13 cellular contexts compared by ENCODE assay signal in the genomic region with DNA sequence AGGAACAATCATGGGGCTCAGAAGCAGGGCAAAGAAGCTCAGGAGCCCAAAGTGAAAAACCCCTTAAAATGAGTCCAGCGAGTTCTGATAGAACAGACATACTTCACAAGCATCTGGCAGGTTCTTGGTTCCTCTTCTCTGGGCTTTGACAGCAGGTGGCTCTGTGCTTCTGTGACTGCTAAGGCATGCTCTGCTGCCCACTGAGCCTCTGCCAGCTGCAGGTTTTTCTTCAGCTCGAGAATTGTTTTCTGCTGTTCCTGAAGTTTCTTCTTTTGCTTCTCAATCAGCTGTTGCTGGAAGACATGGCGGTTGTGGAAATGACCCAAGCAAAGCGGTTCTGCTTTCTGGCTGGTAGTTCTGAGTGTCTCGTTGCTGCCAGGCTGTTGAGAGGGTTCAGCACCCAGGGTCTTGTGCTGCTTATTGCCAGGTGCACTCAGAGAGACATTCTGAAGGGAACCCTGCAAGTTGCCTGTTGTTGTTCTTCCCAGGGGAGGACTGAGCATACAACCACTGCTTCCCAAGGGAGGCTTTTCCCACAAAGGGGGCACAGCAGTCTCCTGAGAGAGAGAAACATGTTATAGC. TPM values are rescaled to one million over a fixed set of nuclear protein-coding genes. Genes with fewer than 3 reads are reported as not detected.
DNase-seq lines count a peak whose midpoint lies in the region; ATAC-seq and TF ChIP-seq lines count a peak whose summit lies in the region.
"Had no signal": no experiment of that assay in that cellular context is flagged by ENCODE, and none has a peak within 500 bp of the region (broad histone marks: within the 10 kb centered on the region; RNA-seq: fewer than 3 reads in every experiment).

No MANE protein-coding gene starts in this region.

- DNase-seq in GM12865 (ENCODE audit: low read depth): peak; percentile 45
- DNase-seq in Karpas-422: peak; percentile 92
- no peak for DNase-seq in stimulated activated CD4-positive, alpha-beta T cell treated with anti-CD3 and anti-CD28 coated beads, Interleukin-4, amount 100 ng/mL, for 24 hours
- DNase-seq in activated T-cell treated with anti-CD3 and anti-CD28 coated beads, Interleukin-2, amount 50 U/mL, for 72 hours: no peak
- no peak for DNase-seq in gastrocnemius medialis
- DNase-seq in testis: no peak
- DNase-seq: activated CD4-positive, alpha-beta T cell treated with anti-CD3 and anti-CD28 coated beads for 4 hours; endodermal cell; NCI-H2107; SIG-M5; stimulated activated CD4-positive, alpha-beta T cell treated with anti-CD3 and anti-CD28 coated beads, Interleukin-15, amount 100 ng/mL, for 24 hours had no signal

- ATAC-seq in GM19438 (IDR thresholded peaks at IDR 0.05; ENCODE audit: low read depth, unreplicated experiment): peak; percentile 98
- ATAC-seq in HG02885 (IDR thresholded peaks at IDR 0.05; ENCODE audit: poor library complexity, unreplicated experiment): peak; percentile 67
- no peak for ATAC-seq in activated T-cell treated with anti-CD3 and anti-CD28 coated beads, Interleukin-2, amount 50 U/mL, for 72 hours (replicated peaks in 1 of 2)
- ATAC-seq in gastrocnemius medialis: no peak

- no peak overlapping the region for H3K27ac Mint-ChIP-seq in activated T-cell treated with anti-CD3 and anti-CD28 coated beads, Interleukin-2, amount 50 U/mL, for 72 hours
- H3K27ac Mint-ChIP-seq: endodermal cell had no signal

- H2AFZ ChIP-seq in Karpas-422 (ENCODE audit: low read length): peak overlapping the region; percentile 49; the same call in 1 of the 2 replicates

- H4K20me1 ChIP-seq in Karpas-422 (ENCODE audit: insufficient read depth, low read depth, low read length): no peaks in the 10 kb centered on the region

- peaks cover 61% of the 10 kb centered on the region for H3K4me1 ChIP-seq in Karpas-422 (ENCODE audit: low read length)
- H3K4me1 ChIP-seq in gastrocnemius medialis: no peaks in the 10 kb centered on the region
- H3K4me1 ChIP-seq in testis: no peaks in the 10 kb centered on the region

- H3K27me3 ChIP-seq in Karpas-422 (ENCODE audit: low read length) (no peaks in the 10 kb centered on the region), gastrocnemius medialis (no peaks in the 10 kb centered on the region), testis (no peaks in the 10 kb centered on the region)

- H3K27ac ChIP-seq in Karpas-422 (ENCODE audit: low read length) (peak overlapping the region; percentile 98), gastrocnemius medialis (no peak overlapping the region), testis (no peak overlapping the region)

- no peak overlapping the region for H3K4me3 Mint-ChIP-seq in activated T-cell treated with anti-CD3 and anti-CD28 coated beads, Interleukin-2, amount 50 U/mL, for 72 hours
- H3K4me3 Mint-ChIP-seq: endodermal cell had no signal

- no peaks in the 10 kb centered on the region for H3K36me3 Mint-ChIP-seq in activated T-cell treated with anti-CD3 and anti-CD28 coated beads, Interleukin-2, amount 50 U/mL, for 72 hours (ENCODE audit: insufficient read depth in 2 of 2)

- intact Hi-C loops in gastrocnemius medialis (cut with DNase I; ENCODE audit: low total_unique reads): no loop called here
- intact Hi-C loops in testis (cut with DNase I; ENCODE audit: low total_unique reads): no loop called here

- H3K4me3 ChIP-seq in GM12865 (ENCODE audit: low read depth, low read length) (no peak overlapping the region), Karpas-422 (ENCODE audit: low read length) (peak overlapping the region; percentile 48), gastrocnemius medialis (no peak overlapping the region), testis (no peak overlapping the region)

- H3K9me2 ChIP-seq in Karpas-422 (replicated peaks; ENCODE audit: insufficient read depth, low read length): no peaks in the 10 kb centered on the region; the same call in 1 of the 2 replicates

- no peaks in the 10 kb centered on the region for H3K9me3 Mint-ChIP-seq in activated T-cell treated with anti-CD3 and anti-CD28 coated beads, Interleukin-2, amount 50 U/mL, for 72 hours

- TF ChIP-seq CTCF in GM12865 (IDR thresholded peaks at IDR 0.05; ENCODE audit: insufficient read depth, low read depth, low read length, missing control alignments): no peak
- no peak for TF ChIP-seq CTCF in gastrocnemius medialis (IDR thresholded peaks at IDR 0.05 in 4 of 5, conservative IDR thresholded peaks at IDR 0.05 in 1 of 5)
- TF ChIP-seq CTCF in testis (IDR thresholded peaks at IDR 0.05): no peak

- H3K27me3 Mint-ChIP-seq in activated T-cell treated with anti-CD3 and anti-CD28 coated beads, Interleukin-2, amount 50 U/mL, for 72 hours (ENCODE audit: low read depth): no peaks in the 10 kb centered on the region

- H3K4me2 ChIP-seq in Karpas-422 (ENCODE audit: low read depth, low read length, poor library complexity, severe bottlenecking): peak overlapping the region; percentile 82

- H3K79me2 ChIP-seq in Karpas-422 (ENCODE audit: low read length): no peaks in the 10 kb centered on the region

- TF ChIP-seq POLR2A in gastrocnemius medialis (IDR thresholded peaks at IDR 0.05): no peak
- TF ChIP-seq POLR2A in testis (IDR thresholded peaks at IDR 0.05): no peak

- H3K9me3 ChIP-seq in Karpas-422 (ENCODE audit: low read length) (no peaks in the 10 kb centered on the region), gastrocnemius medialis (no peaks in the 10 kb centered on the region), testis (no peaks in the 10 kb centered on the region)

- H3K36me3 ChIP-seq in Karpas-422 (ENCODE audit: insufficient read depth, low read length) (no peaks in the 10 kb centered on the region), gastrocnemius medialis (peaks cover 0 to 8% of the 10 kb centered on the region in 2 donors), testis (ENCODE audit: low read depth, missing control alignments) (no peaks in the 10 kb centered on the region)

- in situ Hi-C loops in gastrocnemius medialis (cut with MboI; ENCODE audit: low sequenced_read_pairs in 4 of 4): no loop called here

- peak overlapping the region; percentile 69 for H3K9ac ChIP-seq in Karpas-422 (ENCODE audit: low read length)

- WGBS in testis, 2 donors: 96 to 99% methylated on average over 5 of the region's 5 CpGs

- H3K4me1 Mint-ChIP-seq in activated T-cell treated with anti-CD3 and anti-CD28 coated beads, Interleukin-2, amount 50 U/mL, for 72 hours (ENCODE audit: low read depth): no peaks in the 10 kb centered on the region
- H3K4me1 Mint-ChIP-seq: endodermal cell had no signal

RNA-seq across cellular contexts. Expression of a gene that starts 50.8 kb away (rescaled TPM):
- total RNA-seq in Karpas-422 (2014; rRNA removed; shearing (Covaris generic); ENCODE audit: low replicate concordance): 2.8 and 9.4 TPM in 2 replicates
- total RNA-seq in activated T-cell treated with anti-CD3 and anti-CD28 coated beads, Interleukin-2, amount 50 U/mL, for 72 hours: 1 to 10 TPM; 4.8 to 5.4 TPM
- total RNA-seq in gastrocnemius medialis: under 1 TPM; 0.29 to 0.82 (median 0.42) TPM
- total RNA-seq in testis: 10 to 100 TPM; 13.9 to 22.5 TPM
- polyA plus RNA-seq in testis (ENCODE audit: insufficient read depth, low read depth, low replicate concordance): 14.2 TPM

RNA-seq across cellular contexts. Expression of a gene that starts 51.0 kb away (rescaled TPM):
- 27.1 and 56.9 TPM in 2 replicates for total RNA-seq in Karpas-422 (2014; rRNA removed; shearing (Covaris generic); ENCODE audit: low replicate concordance)
- 10 to 100 TPM; 23.8 to 27.5 TPM for total RNA-seq in activated T-cell treated with anti-CD3 and anti-CD28 coated beads, Interleukin-2, amount 50 U/mL, for 72 hours
- total RNA-seq in gastrocnemius medialis: 1 to 10 TPM; 3.3 to 7.1 (median 6.9) TPM
- total RNA-seq in testis: 10 to 100 TPM; 24.0 to 29.5 TPM
- 17.9 TPM for polyA plus RNA-seq in testis (ENCODE audit: insufficient read depth, low read depth, low replicate concordance)

RNA-seq across cellular contexts. Expression of a gene that starts 57.7 kb away (rescaled TPM):
- total RNA-seq in Karpas-422 (2014; rRNA removed; shearing (Covaris generic); ENCODE audit: low replicate concordance): 32.1 and 35.6 TPM in 2 replicates
- 1 to 10 TPM; 3.6 to 4.5 TPM for total RNA-seq in activated T-cell treated with anti-CD3 and anti-CD28 coated beads, Interleukin-2, amount 50 U/mL, for 72 hours
- total RNA-seq in gastrocnemius medialis (1 to 10 TPM in 3 of 4 donors, under 1 TPM in 1; 0.92 to 3.5 (median 2.3) TPM), testis (10 to 100 TPM; 27.1 to 38.7 TPM)
- 36.4 TPM for polyA plus RNA-seq in testis (ENCODE audit: insufficient read depth, low read depth, low replicate concordance)

Comparison
In these comparisons a context has a peak if more than half of its experiments do, and no peak if none do; other contexts are left out.
1. DNase-seq: peak in GM12865 (single experiment) and Karpas-422 (single experiment); none in stimulated activated CD4-positive, alpha-beta T cell treated with anti-CD3 and anti-CD28 coated beads, Interleukin-4, amount 100 ng/mL, for 24 hours (single experiment), activated T-cell treated with anti-CD3 and anti-CD28 coated beads, Interleukin-2, amount 50 U/mL, for 72 hours (0 of 2), gastrocnemius medialis (0 of 2) and testis (single experiment).
2. ATAC-seq: peak in GM19438 (single experiment) and HG02885 (single experiment); none in activated T-cell treated with anti-CD3 and anti-CD28 coated beads, Interleukin-2, amount 50 U/mL, for 72 hours (0 of 2) and gastrocnemius medialis (0 of 2).